In genomic region chr1:154314226-154314625, GRCh38 we compare ENCODE assay signal across 1 cellular context. TPM values are rescaled to one million over a fixed set of nuclear protein-coding genes. Genes with fewer than 3 reads are reported as not detected.
"Had no signal": no experiment of that assay in that cellular context is flagged by ENCODE, and none has a peak within 500 bp of the region (broad histone marks: within the 10 kb centered on the region; RNA-seq: fewer than 3 reads in every experiment).

No MANE protein-coding gene starts in this region.

RNA-seq across cellular contexts. Expression of gene AQP10, which starts 6.7 kb away (rescaled TPM):
- total RNA-seq: GM12878 had no signal
- polyA plus RNA-seq: GM12878 had no signal
